Comparison of ENCODE assay signal across 8 cellular contexts in the genomic region with DNA sequence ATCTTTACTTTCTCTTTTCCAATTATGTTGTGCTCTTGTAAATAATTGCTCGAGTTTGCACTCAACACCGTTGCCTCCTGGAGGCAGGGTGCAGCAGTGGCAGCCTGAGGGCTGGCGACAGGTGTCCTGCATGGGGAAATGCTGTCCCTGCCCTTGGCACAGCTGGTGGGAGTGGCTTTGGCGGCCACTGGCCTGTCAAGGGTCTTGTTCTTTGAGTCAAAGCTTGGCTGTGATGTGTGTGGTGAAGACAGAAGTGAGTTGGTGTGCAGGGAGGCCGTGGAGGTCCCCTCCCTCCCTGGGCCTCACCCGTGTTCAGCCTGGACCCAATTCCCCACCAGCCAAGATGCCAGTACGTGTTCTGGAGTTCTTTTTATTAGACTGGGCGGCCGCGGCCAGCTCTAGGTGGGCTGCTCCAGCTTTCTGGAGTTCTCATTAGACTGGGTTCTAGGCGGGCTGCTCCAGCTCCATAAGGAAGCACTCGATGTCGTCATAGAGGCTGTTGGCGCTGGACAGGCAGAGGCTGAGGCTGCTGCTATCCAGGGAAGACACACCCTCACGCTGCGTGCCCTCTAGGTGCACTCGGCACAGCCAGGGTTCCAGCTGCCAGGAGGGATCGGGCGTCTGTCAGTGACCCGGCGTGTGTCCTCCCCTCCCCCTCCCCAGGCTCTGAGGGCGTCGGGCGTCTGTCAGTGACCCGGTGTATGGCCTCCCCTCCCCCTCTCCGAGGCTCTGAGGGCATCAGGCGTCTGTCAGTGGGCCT. TPM values are rescaled to one million over a fixed set of nuclear protein-coding genes. Genes with fewer than 3 reads are reported as not detected.
A peak's percentile ranks its signal among the peaks of the same experiment; 100 is the strongest.
DNase-seq lines count a peak whose midpoint lies in the region; ATAC-seq and TF ChIP-seq lines count a peak whose summit lies in the region.

No MANE protein-coding gene starts in this region.

- no peaks in the 10 kb centered on the region for H3K9me2 ChIP-seq in MM.1S (replicated peaks; ENCODE audit: insufficient read depth, low read length)

- no peak for ATAC-seq in central memory CD8-positive, alpha-beta T cell (replicated peaks; ENCODE audit: extremely low read depth, poor library complexity, severe bottlenecking)
- ATAC-seq in activated T-helper 17 cell treated with anti-CD3 and anti-CD28 coated beads, Interleukin-2, amount 50 U/mL, for 72 hours (replicated peaks) = no peak
- ATAC-seq in HG02610 (IDR thresholded peaks at IDR 0.05; ENCODE audit: unreplicated experiment) = no peak

- no peak overlapping the region for H2AFZ ChIP-seq in MM.1S (ENCODE audit: low read length)
- no peak overlapping the region for H2AFZ ChIP-seq in neural progenitor cell (replicated peaks)

- H3K36me3 ChIP-seq in GM06990 (ENCODE audit: control insufficient read depth, insufficient read depth, low read length) = peaks cover 44% of the 10 kb centered on the region
- no peaks in the 10 kb centered on the region; the same call in 1 of the 2 replicates for H3K36me3 ChIP-seq in MM.1S (replicated peaks; ENCODE audit: insufficient read depth, low read length)
- no peaks in the 10 kb centered on the region for H3K36me3 ChIP-seq in neural progenitor cell

- no peak for DNase-seq in GM06990 (ENCODE audit: extremely low read depth, insufficient read length)
- no peak for DNase-seq in MM.1S
- DNase-seq in central memory CD8-positive, alpha-beta T cell (ENCODE audit: low spot score in 2 of 2) = no peak
- peak; percentile 48 for DNase-seq in neural progenitor cell (ENCODE audit: low spot score)
- DNase-seq in C1 segment of cervical spinal cord (lab: John Stamatoyannopoulos, UW) = no peak
- DNase-seq in NK-92 (lab: John Stamatoyannopoulos, UW; ENCODE audit: unreplicated experiment) = no peak

- peaks cover 29% of the 10 kb centered on the region for H3K36me3 Mint-ChIP-seq in central memory CD8-positive, alpha-beta T cell (ENCODE audit: insufficient read depth)
- peaks cover 6% of the 10 kb centered on the region for H3K36me3 Mint-ChIP-seq in neural progenitor cell
- H3K36me3 Mint-ChIP-seq in activated T-helper 17 cell treated with anti-CD3 and anti-CD28 coated beads, Interleukin-2, amount 50 U/mL, for 72 hours (ENCODE audit: low read depth) = peaks cover 37% of the 10 kb centered on the region

- no peaks in the 10 kb centered on the region for H3K9me3 Mint-ChIP-seq in central memory CD8-positive, alpha-beta T cell
- H3K9me3 Mint-ChIP-seq in neural progenitor cell = no peaks in the 10 kb centered on the region
- H3K9me3 Mint-ChIP-seq in activated T-helper 17 cell treated with anti-CD3 and anti-CD28 coated beads, Interleukin-2, amount 50 U/mL, for 72 hours = no peaks in the 10 kb centered on the region

- H3K27me3 Mint-ChIP-seq in central memory CD8-positive, alpha-beta T cell = no peaks in the 10 kb centered on the region
- peaks cover 18% of the 10 kb centered on the region for H3K27me3 Mint-ChIP-seq in neural progenitor cell (ENCODE audit: insufficient read depth, low read depth)
- no peaks in the 10 kb centered on the region for H3K27me3 Mint-ChIP-seq in activated T-helper 17 cell treated with anti-CD3 and anti-CD28 coated beads, Interleukin-2, amount 50 U/mL, for 72 hours

- H3K4me1 ChIP-seq in MM.1S (ENCODE audit: low read length) (peaks cover 13% of the 10 kb centered on the region; the same call in 1 of the 2 replicates), neural progenitor cell (no peaks in the 10 kb centered on the region)

- H3K27ac Mint-ChIP-seq in central memory CD8-positive, alpha-beta T cell (ENCODE audit: low read depth) = peak overlapping the region; percentile 82
- no peak overlapping the region for H3K27ac Mint-ChIP-seq in neural progenitor cell
- H3K27ac Mint-ChIP-seq in activated T-helper 17 cell treated with anti-CD3 and anti-CD28 coated beads, Interleukin-2, amount 50 U/mL, for 72 hours = no peak overlapping the region

- no peak overlapping the region for H3K4me2 ChIP-seq in MM.1S (ENCODE audit: low read depth, low read length)
- H3K4me2 ChIP-seq in neural progenitor cell = no peak overlapping the region

- H3K4me3 Mint-ChIP-seq in central memory CD8-positive, alpha-beta T cell = peak overlapping the region; percentile 47
- no peak overlapping the region for H3K4me3 Mint-ChIP-seq in neural progenitor cell
- H3K4me3 Mint-ChIP-seq in activated T-helper 17 cell treated with anti-CD3 and anti-CD28 coated beads, Interleukin-2, amount 50 U/mL, for 72 hours = no peak overlapping the region

- peaks cover 11% of the 10 kb centered on the region for H3F3A ChIP-seq in MM.1S (ENCODE audit: insufficient read depth, low read length)
- H3F3A ChIP-seq in neural progenitor cell (ENCODE audit: low read depth) = peaks cover 32% of the 10 kb centered on the region

- no peaks in the 10 kb centered on the region for H3K9me3 ChIP-seq in MM.1S (replicated peaks; ENCODE audit: insufficient read depth, low read length)
- H3K9me3 ChIP-seq in neural progenitor cell (ENCODE audit: low read depth) = no peaks in the 10 kb centered on the region

- H3K9ac ChIP-seq in MM.1S (ENCODE audit: low read length) = no peak overlapping the region
- no peak overlapping the region for H3K9ac ChIP-seq in neural progenitor cell

- H3K4me1 Mint-ChIP-seq in central memory CD8-positive, alpha-beta T cell = peaks cover 22% of the 10 kb centered on the region
- H3K4me1 Mint-ChIP-seq in neural progenitor cell = no peaks in the 10 kb centered on the region
- H3K4me1 Mint-ChIP-seq in activated T-helper 17 cell treated with anti-CD3 and anti-CD28 coated beads, Interleukin-2, amount 50 U/mL, for 72 hours = no peaks in the 10 kb centered on the region

- TF ChIP-seq CTCF in GM06990 (IDR thresholded peaks at IDR 0.05; ENCODE audit: insufficient read depth, low read length, poor library complexity, severe bottlenecking) = peak; percentile 24
- 0 out of 2 replicates have a peak, but pooled peaks have one; percentile 8 for TF ChIP-seq CTCF in MM.1S (IDR thresholded peaks at IDR 0.05; ENCODE audit: low read length)
- TF ChIP-seq CTCF in neural progenitor cell (IDR thresholded peaks at IDR 0.05) = peak; percentile 30

- H3K4me3 ChIP-seq in GM06990 (replicated peaks; ENCODE audit: low read depth, low read length) (no peak overlapping the region), MM.1S (ENCODE audit: low read length) (no peak overlapping the region), neural progenitor cell (no peak overlapping the region)

- H3K27me3 ChIP-seq in GM06990 (replicated peaks; ENCODE audit: control insufficient read depth, insufficient read depth, low read length) (no peaks in the 10 kb centered on the region), MM.1S (replicated peaks; ENCODE audit: insufficient read depth, low read length) (no peaks in the 10 kb centered on the region), neural progenitor cell (no peaks in the 10 kb centered on the region)

- peaks cover 16% of the 10 kb centered on the region; the same call in 1 of the 2 replicates for H3K79me2 ChIP-seq in MM.1S (ENCODE audit: low read length)
- peaks cover 5% of the 10 kb centered on the region for H3K79me2 ChIP-seq in neural progenitor cell (ENCODE audit: low read depth)

- H4K20me1 ChIP-seq in MM.1S (ENCODE audit: insufficient read depth, low read length) (no peaks in the 10 kb centered on the region), neural progenitor cell (ENCODE audit: low read depth) (peaks cover 54% of the 10 kb centered on the region)

- H3K27ac ChIP-seq in MM.1S (ENCODE audit: low read length) (no peak overlapping the region), neural progenitor cell (no peak overlapping the region)

RNA-seq across cellular contexts. Expression of a gene that starts 3.4 kb away (rescaled TPM):
- total RNA-seq in neural progenitor cell (ENCODE audit: low replicate concordance) = 4.3 and 18.4 TPM in 2 replicates
- total RNA-seq in activated T-helper 17 cell treated with anti-CD3 and anti-CD28 coated beads, Interleukin-2, amount 50 U/mL, for 72 hours = 10 to 100 TPM; 14.7 to 25.8 TPM

RNA-seq across cellular contexts. Expression of a gene that starts 12.4 kb away (rescaled TPM):
- not detected in 2 replicates for total RNA-seq in neural progenitor cell (ENCODE audit: low replicate concordance)
- not detected for total RNA-seq in activated T-helper 17 cell treated with anti-CD3 and anti-CD28 coated beads, Interleukin-2, amount 50 U/mL, for 72 hours

RNA-seq across cellular contexts. Expression of a gene that starts 14.6 kb away (rescaled TPM):
- not detected in 2 replicates for total RNA-seq in neural progenitor cell (ENCODE audit: low replicate concordance)
- not detected for total RNA-seq in activated T-helper 17 cell treated with anti-CD3 and anti-CD28 coated beads, Interleukin-2, amount 50 U/mL, for 72 hours

RNA-seq across cellular contexts. Expression of a gene that starts 24.7 kb away (rescaled TPM):
- total RNA-seq in neural progenitor cell (ENCODE audit: low replicate concordance) = 0.97 and 6.6 TPM in 2 replicates
- 1 to 10 TPM in 1 of 2 donors, under 1 TPM in 1; 0.48 to 3.8 TPM for total RNA-seq in activated T-helper 17 cell treated with anti-CD3 and anti-CD28 coated beads, Interleukin-2, amount 50 U/mL, for 72 hours

RNA-seq across cellular contexts. Expression of a gene that starts 36.1 kb away (rescaled TPM):
- total RNA-seq in neural progenitor cell (ENCODE audit: low replicate concordance) = 9.8 and 43.6 TPM in 2 replicates
- 10 to 100 TPM; 37.8 to 55.6 TPM for total RNA-seq in activated T-helper 17 cell treated with anti-CD3 and anti-CD28 coated beads, Interleukin-2, amount 50 U/mL, for 72 hours
